In the genomic region with DNA sequence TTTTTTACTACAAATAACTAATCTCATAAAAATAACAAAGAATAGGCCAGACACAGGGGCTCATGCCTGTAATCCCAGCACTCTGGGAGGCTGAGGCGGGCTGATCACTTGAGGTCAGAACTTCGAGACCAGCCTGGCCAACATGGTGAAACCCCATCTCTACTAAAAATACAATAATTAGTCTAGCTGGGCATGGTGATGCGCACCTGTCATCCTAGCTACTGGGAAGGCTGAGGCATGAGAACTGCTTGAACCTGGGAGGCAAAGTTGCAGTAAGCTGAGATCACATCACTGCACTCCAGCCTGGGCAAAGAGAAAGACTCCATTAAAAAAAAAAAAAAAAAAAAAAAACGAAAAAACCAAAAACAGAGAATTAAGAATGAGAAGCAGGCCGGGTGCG, we compare ENCODE assay signal across 14 cellular contexts. TPM values are rescaled to one million over a fixed set of nuclear protein-coding genes. Genes with fewer than 3 reads are reported as not detected.
"Had no signal": no experiment of that assay in that cellular context is flagged by ENCODE, and none has a peak within 500 bp of the region (broad histone marks: within the 10 kb centered on the region; RNA-seq: fewer than 3 reads in every experiment).

No MANE protein-coding gene starts in this region.

RNA-seq across cellular contexts. Expression of gene INHBC, which starts 20.4 kb away (rescaled TPM):
- total RNA-seq: subcutaneous adipose tissue, suprapubic skin, temporal lobe, thoracic aorta, tibial nerve, transverse colon, upper lobe of left lung, upper lobe of right lung, ureter, urinary bladder, uterus, vagina had no signal
- polyA plus RNA-seq: stomach had no signal

RNA-seq across cellular contexts. Expression of gene INHBE, which starts 40.9 kb away (rescaled TPM):
- total RNA-seq: stomach, subcutaneous adipose tissue, temporal lobe, thoracic aorta, thyroid gland, tibial nerve, transverse colon, upper lobe of right lung, urinary bladder, uterus, vagina had no signal
- polyA plus RNA-seq: stomach had no signal
